1 cellular context compared by ENCODE assay signal in the genomic region with DNA sequence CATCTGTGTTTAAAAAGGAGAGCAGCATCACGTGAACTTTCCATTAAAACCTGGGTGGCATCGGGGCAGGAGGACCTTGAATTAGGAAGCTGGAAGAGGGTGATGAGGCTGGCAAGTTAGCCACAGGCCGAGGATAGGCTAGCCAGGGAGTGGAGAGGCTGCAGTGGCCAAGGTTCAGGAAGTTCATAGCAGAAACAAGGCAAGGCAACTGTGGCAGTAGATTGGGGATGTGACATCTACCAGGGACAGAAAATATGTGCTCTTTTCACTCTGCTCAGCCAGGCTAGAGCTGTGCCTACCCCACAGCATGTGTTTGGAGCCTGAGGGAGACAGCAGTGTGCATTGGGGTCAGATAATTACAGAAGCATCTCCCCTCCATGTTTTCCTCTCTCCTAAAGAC.
TF ChIP-seq lines count a peak whose summit lies in the region.

No MANE protein-coding gene starts in this region.

TF ChIP-seq in IMR-90, 13 proteins besides CTCF, POLR2A, EP300 and RAD21:
- TF ChIP-seq BHLHE40 (IDR thresholded peaks at IDR 0.05; ENCODE audit: low read depth, low read length), result no peak
- no peak for TF ChIP-seq NFE2L2 (IDR thresholded peaks at IDR 0.05; ENCODE audit: low read depth, low read length)
- no peak for TF ChIP-seq FOS (IDR thresholded peaks at IDR 0.05; ENCODE audit: low read depth, low read length)
- TF ChIP-seq CHD1 (IDR thresholded peaks at IDR 0.05; ENCODE audit: low read depth, low read length), result no peak
- no peak for TF ChIP-seq MAZ (IDR thresholded peaks at IDR 0.05; ENCODE audit: borderline replicate concordance, low read depth, low read length)
- no peak for TF ChIP-seq SMC3 (IDR thresholded peaks at IDR 0.05; ENCODE audit: low read depth, low read length)
- TF ChIP-seq CEBPB (IDR thresholded peaks at IDR 0.05; ENCODE audit: low read depth, low read length), result no peak
